Comparison of ENCODE assay signal across 32 cellular contexts in genomic region chr16:57096192-57096591, GRCh38.
"Had no signal": no experiment of that assay in that cellular context is flagged by ENCODE, and none has a peak within 500 bp of the region (broad histone marks: within the 10 kb centered on the region; RNA-seq: fewer than 3 reads in every experiment).

No MANE protein-coding gene starts in this region.

- H3K27me3 ChIP-seq: ascending aorta, breast epithelium, cardiac muscle cell, colonic mucosa, dorsolateral prefrontal cortex, esophagus muscularis mucosa, gastroesophageal sphincter had no signal

- FAIRE-seq: TTC549 had no signal

- H3K9me3 ChIP-seq: ascending aorta, breast epithelium, colonic mucosa, esophagus muscularis mucosa, gastroesophageal sphincter had no signal

- H3K27ac Mint-ChIP-seq: activated CD4-positive, alpha-beta memory T cell treated with anti-CD3 and anti-CD28 coated beads, Interleukin-2, amount 10 ng/mL, durations not matched to agents 7 days and 5 days; activated CD4-positive, alpha-beta T cell treated with anti-CD3 and anti-CD28 coated beads, Interleukin-2, amount 10 ng/mL, durations not matched to agents 7 days and 5 days; activated naive CD4-positive, alpha-beta T cell treated with anti-CD3 and anti-CD28 coated beads, Interleukin-2, amount 10 ng/mL, durations not matched to agents 7 days and 5 days; activated naive CD4-positive, alpha-beta T cell treated with anti-CD3 and anti-CD28 coated beads, Interleukin-2, amount 50 U/mL, for 72 hours; activated naive CD8-positive, alpha-beta T cell treated with anti-CD3 and anti-CD28 coated beads, Interleukin-2, amount 10 ng/mL, durations not matched to agents 7 days and 5 days; activated T-cell treated with anti-CD3 and anti-CD28 coated beads, Interleukin-2, amount 50 U/mL, for 24 hours; activated T-cell treated with anti-CD3 and anti-CD28 coated beads, Interleukin-2, amount 50 U/mL, for 72 hours; endodermal cell; WTC11 had no signal

- DNase-seq: activated CD4-positive, alpha-beta memory T cell treated with anti-CD3 and anti-CD28 coated beads, Interleukin-2, amount 10 ng/mL, durations not matched to agents 7 days and 5 days; activated CD4-positive, alpha-beta T cell treated with anti-CD3 and anti-CD28 coated beads for 1 hour; activated CD4-positive, alpha-beta T cell treated with anti-CD3 and anti-CD28 coated beads for 4 hours; activated CD4-positive, alpha-beta T cell treated with anti-CD3 and anti-CD28 coated beads, Interleukin-2, amount 10 ng/mL, durations not matched to agents 7 days and 5 days; activated CD4-positive, alpha-beta T cell treated with anti-CD3 and anti-CD28 coated beads, Interleukin-2, amount 50 U/mL, for 4 hours; activated CD8-positive, alpha-beta memory T cell treated with anti-CD3 and anti-CD28 coated beads, Interleukin-2, amount 50 U/mL, for 48 hours; activated gamma-delta T cell; activated naive CD4-positive, alpha-beta T cell; activated naive CD4-positive, alpha-beta T cell treated with anti-CD3 and anti-CD28 coated beads, Interleukin-2, amount 10 ng/mL, durations not matched to agents 7 days and 5 days; activated naive CD8-positive, alpha-beta T cell treated with anti-CD3 and anti-CD28 coated beads, Interleukin-2, amount 10 ng/mL, durations not matched to agents 7 days and 5 days; activated T-cell treated with anti-CD3 and anti-CD28 coated beads for 4 hours; activated T-cell treated with anti-CD3 and anti-CD28 coated beads, Interleukin-2, amount 50 U/mL, for 24 hours; activated T-cell treated with anti-CD3 and anti-CD28 coated beads, Interleukin-2, amount 50 U/mL, for 72 hours; central memory CD4-positive, alpha-beta T cell; cerebellar nuclear complex; colonic mucosa; dorsolateral prefrontal cortex; effector memory CD4-positive, alpha-beta T cell; endodermal cell; erythroblast; foreskin melanocyte; T-helper 2 cell had no signal

- H3K4me3 ChIP-seq: ascending aorta, breast epithelium, cardiac muscle cell, colonic mucosa, dorsolateral prefrontal cortex, esophagus muscularis mucosa, gastroesophageal sphincter had no signal

- H3K4me1 ChIP-seq: colonic mucosa had no signal

- H3K36me3 ChIP-seq: ascending aorta, breast epithelium, cardiac muscle cell, colonic mucosa, esophagus muscularis mucosa, gastroesophageal sphincter had no signal

- ATAC-seq: activated naive CD4-positive, alpha-beta T cell treated with anti-CD3 and anti-CD28 coated beads, Interleukin-2, amount 50 U/mL, for 72 hours; activated T-cell treated with anti-CD3 and anti-CD28 coated beads, Interleukin-2, amount 50 U/mL, for 72 hours; gastroesophageal sphincter; WTC11 had no signal

- H3K27me3 Mint-ChIP-seq: brain had no signal

- H3K9me3 Mint-ChIP-seq: activated CD4-positive, alpha-beta memory T cell treated with anti-CD3 and anti-CD28 coated beads, Interleukin-2, amount 10 ng/mL, durations not matched to agents 7 days and 5 days; activated CD4-positive, alpha-beta T cell treated with anti-CD3 and anti-CD28 coated beads, Interleukin-2, amount 10 ng/mL, durations not matched to agents 7 days and 5 days; activated naive CD4-positive, alpha-beta T cell treated with anti-CD3 and anti-CD28 coated beads, Interleukin-2, amount 10 ng/mL, durations not matched to agents 7 days and 5 days; activated naive CD4-positive, alpha-beta T cell treated with anti-CD3 and anti-CD28 coated beads, Interleukin-2, amount 50 U/mL, for 72 hours; activated naive CD8-positive, alpha-beta T cell treated with anti-CD3 and anti-CD28 coated beads, Interleukin-2, amount 10 ng/mL, durations not matched to agents 7 days and 5 days; activated T-cell treated with anti-CD3 and anti-CD28 coated beads, Interleukin-2, amount 50 U/mL, for 24 hours; activated T-cell treated with anti-CD3 and anti-CD28 coated beads, Interleukin-2, amount 50 U/mL, for 72 hours; endodermal cell; WTC11 had no signal

- H3K27ac ChIP-seq: ascending aorta, breast epithelium, cardiac muscle cell, colonic mucosa, esophagus muscularis mucosa, gastroesophageal sphincter, VCaP had no signal

- H3K4me3 Mint-ChIP-seq: activated CD4-positive, alpha-beta memory T cell treated with anti-CD3 and anti-CD28 coated beads, Interleukin-2, amount 10 ng/mL, durations not matched to agents 7 days and 5 days; activated CD4-positive, alpha-beta T cell treated with anti-CD3 and anti-CD28 coated beads, Interleukin-2, amount 10 ng/mL, durations not matched to agents 7 days and 5 days; activated naive CD4-positive, alpha-beta T cell treated with anti-CD3 and anti-CD28 coated beads, Interleukin-2, amount 10 ng/mL, durations not matched to agents 7 days and 5 days; activated naive CD8-positive, alpha-beta T cell treated with anti-CD3 and anti-CD28 coated beads, Interleukin-2, amount 10 ng/mL, durations not matched to agents 7 days and 5 days; activated T-cell treated with anti-CD3 and anti-CD28 coated beads, Interleukin-2, amount 50 U/mL, for 24 hours; activated T-cell treated with anti-CD3 and anti-CD28 coated beads, Interleukin-2, amount 50 U/mL, for 72 hours; endodermal cell; WTC11 had no signal

- H3K36me3 Mint-ChIP-seq: activated naive CD4-positive, alpha-beta T cell treated with anti-CD3 and anti-CD28 coated beads, Interleukin-2, amount 10 ng/mL, durations not matched to agents 7 days and 5 days; activated naive CD4-positive, alpha-beta T cell treated with anti-CD3 and anti-CD28 coated beads, Interleukin-2, amount 50 U/mL, for 72 hours; activated naive CD8-positive, alpha-beta T cell treated with anti-CD3 and anti-CD28 coated beads, Interleukin-2, amount 10 ng/mL, durations not matched to agents 7 days and 5 days; WTC11 had no signal
